Comparison of ENCODE assay signal across 22 cellular contexts in the genomic region with DNA sequence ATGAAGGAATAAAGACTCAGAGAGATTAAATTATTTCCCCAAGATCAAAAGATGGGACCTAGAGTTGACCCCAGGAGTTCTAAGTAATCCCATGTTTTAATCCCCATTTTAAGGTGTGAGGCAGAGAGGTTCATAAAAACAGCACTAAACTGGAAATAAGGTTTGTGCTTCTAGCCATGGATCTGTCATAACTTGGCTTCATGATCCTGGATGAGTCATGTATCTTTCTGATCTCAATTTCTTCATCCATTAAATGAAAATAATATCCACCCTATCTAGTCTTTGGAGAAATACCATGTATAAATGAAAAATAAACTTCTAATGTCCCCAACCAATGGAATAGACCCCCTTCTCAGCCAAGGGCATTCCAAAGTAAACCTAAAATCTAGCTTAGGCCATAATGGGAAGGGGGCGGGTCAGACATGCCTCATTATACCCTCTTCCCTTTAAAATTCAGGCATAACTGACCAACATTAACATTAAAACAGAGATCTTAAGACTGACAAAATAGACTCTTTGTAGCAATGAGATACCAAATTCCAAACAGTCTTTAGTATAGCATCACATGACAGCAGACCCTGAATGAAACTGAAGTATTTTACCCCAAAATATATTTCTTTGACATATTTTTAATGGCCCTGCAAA. TPM values are rescaled to one million over a fixed set of nuclear protein-coding genes. Genes with fewer than 3 reads are reported as not detected.
DNase-seq lines count a peak whose midpoint lies in the region; ATAC-seq and TF ChIP-seq lines count a peak whose summit lies in the region.
"Had no signal": no experiment of that assay in that cellular context is flagged by ENCODE, and none has a peak within 500 bp of the region (broad histone marks: within the 10 kb centered on the region; RNA-seq: fewer than 3 reads in every experiment).

No MANE protein-coding gene starts in this region.

- DNase-seq in HCEC 1CT = peak; percentile 5
- no peak for DNase-seq in ascending aorta (ENCODE audit: low spot score in 2 of 2)
- peak; percentile 23 for DNase-seq in fibroblast of the conjunctiva (ENCODE audit: low read depth)
- DNase-seq in thoracic aorta (ENCODE audit: low spot score) = no peak
- no peak for DNase-seq in dorsolateral prefrontal cortex
- DNase-seq in MG63 = no peak
- no peak for DNase-seq in type B pancreatic cell (ENCODE audit: extremely low spot score, unreplicated experiment)
- DNase-seq: activated CD8-positive, alpha-beta T cell treated with anti-CD3 and anti-CD28 coated beads, Interleukin-2, amount 10 ng/mL, durations not matched to agents 7 days and 5 days; amygdala; colonic mucosa; NCI-H1092 treated with DMSO at 0.1 percent for 48 hours; NCI-H2171 treated with DMSO at 0.1 percent for 48 hours; NK-92 treated with Interleukin-12 subunit alpha and Interleukin-12 subunit beta, amount 100 ng/mL, for 24 hours; upper lobe of left lung had no signal

- H3K4me1 ChIP-seq in ascending aorta (peaks cover 0 to 27% of the 10 kb centered on the region in 2 donors), thoracic aorta (ENCODE audit: control insufficient read depth in 1 of 2, low read depth in 2 of 2) (peaks cover 17 to 69% of the 10 kb centered on the region in 2 donors)
- H3K4me1 ChIP-seq: colonic mucosa, parathyroid adenoma, upper lobe of left lung had no signal

- intact Hi-C loops in ascending aorta (cut with DNase I) (no loop called here), dorsolateral prefrontal cortex (cut with DNase I) (no loop called here)

- H3K9me3 Mint-ChIP-seq in type B pancreatic cell = no peaks in the 10 kb centered on the region
- H3K9me3 Mint-ChIP-seq: stimulated activated effector memory CD8-positive, alpha-beta T cell treated with anti-CD3 and anti-CD28 coated beads, Interleukin-12 subunit alpha, Interleukin-12 subunit beta, amount 100 ng/mL, for 72 hours; T-helper 1 cell treated with Interleukin-12 subunit alpha and Interleukin-12 subunit beta and Interleukin-4 antibody, amounts not matched to agents 30 μg/mL and 1 μg/mL, for 36 hours; WTC11 had no signal

- H3K4me1 Mint-ChIP-seq in type B pancreatic cell (ENCODE audit: unreplicated experiment) = no peaks in the 10 kb centered on the region
- H3K4me1 Mint-ChIP-seq: stimulated activated effector memory CD8-positive, alpha-beta T cell treated with anti-CD3 and anti-CD28 coated beads, Interleukin-12 subunit alpha, Interleukin-12 subunit beta, amount 100 ng/mL, for 72 hours had no signal

- H3K27ac ChIP-seq in ascending aorta (peak overlapping the region; percentile 45 to 49), thoracic aorta (peak overlapping the region; percentile 46 to 50), dorsolateral prefrontal cortex (no peak overlapping the region)
- H3K27ac ChIP-seq: colonic mucosa, parathyroid adenoma, upper lobe of left lung had no signal

- H3K4me3 ChIP-seq in ascending aorta = no peak overlapping the region
- no peak overlapping the region for H3K4me3 ChIP-seq in thoracic aorta
- no peak overlapping the region for H3K4me3 ChIP-seq in dorsolateral prefrontal cortex
- no peak overlapping the region for H3K4me3 ChIP-seq in MG63
- H3K4me3 ChIP-seq: colonic mucosa, upper lobe of left lung had no signal

- H3K27me3 ChIP-seq in ascending aorta (no peaks in the 10 kb centered on the region), thoracic aorta (replicated peaks; ENCODE audit: insufficient read depth) (no peaks in the 10 kb centered on the region), dorsolateral prefrontal cortex (no peaks in the 10 kb centered on the region), MG63 (no peaks in the 10 kb centered on the region)
- H3K27me3 ChIP-seq: colonic mucosa, upper lobe of left lung had no signal

- H3K36me3 ChIP-seq in ascending aorta (no peaks in the 10 kb centered on the region), thoracic aorta (no peaks in the 10 kb centered on the region), MG63 (no peaks in the 10 kb centered on the region)
- H3K36me3 ChIP-seq: colonic mucosa, upper lobe of left lung had no signal

- no peak overlapping the region for H3K27ac Mint-ChIP-seq in type B pancreatic cell
- H3K27ac Mint-ChIP-seq: activated CD8-positive, alpha-beta T cell treated with anti-CD3 and anti-CD28 coated beads, Interleukin-2, amount 10 ng/mL, durations not matched to agents 7 days and 5 days; stimulated activated effector memory CD8-positive, alpha-beta T cell treated with anti-CD3 and anti-CD28 coated beads, Interleukin-12 subunit alpha, Interleukin-12 subunit beta, amount 100 ng/mL, for 72 hours; T-helper 1 cell treated with Interleukin-12 subunit alpha and Interleukin-12 subunit beta and Interleukin-4 antibody, amounts not matched to agents 30 μg/mL and 1 μg/mL, for 36 hours; WTC11 had no signal

- H3K4me3 Mint-ChIP-seq in type B pancreatic cell = no peak overlapping the region
- H3K4me3 Mint-ChIP-seq: activated CD8-positive, alpha-beta T cell treated with anti-CD3 and anti-CD28 coated beads, Interleukin-2, amount 10 ng/mL, durations not matched to agents 7 days and 5 days; stimulated activated effector memory CD8-positive, alpha-beta T cell treated with anti-CD3 and anti-CD28 coated beads, Interleukin-12 subunit alpha, Interleukin-12 subunit beta, amount 100 ng/mL, for 72 hours; T-helper 1 cell treated with Interleukin-12 subunit alpha and Interleukin-12 subunit beta and Interleukin-4 antibody, amounts not matched to agents 30 μg/mL and 1 μg/mL, for 36 hours; WTC11 had no signal

- no peaks in the 10 kb centered on the region for H3K36me3 Mint-ChIP-seq in type B pancreatic cell
- H3K36me3 Mint-ChIP-seq: stimulated activated effector memory CD8-positive, alpha-beta T cell treated with anti-CD3 and anti-CD28 coated beads, Interleukin-12 subunit alpha, Interleukin-12 subunit beta, amount 100 ng/mL, for 72 hours; WTC11 had no signal

- ATAC-seq in thoracic aorta (ENCODE audit: insufficient number of reproducible peaks, low FRiP score, low read depth) = no peak
- ATAC-seq in GM19324 (IDR thresholded peaks at IDR 0.05; ENCODE audit: low FRiP score, unreplicated experiment) = no peak
- ATAC-seq: activated CD8-positive, alpha-beta T cell treated with anti-CD3 and anti-CD28 coated beads, Interleukin-2, amount 10 ng/mL, durations not matched to agents 7 days and 5 days; HepG2; left lobe of liver; Right ventricle myocardium inferior; stimulated activated effector memory CD8-positive, alpha-beta T cell treated with anti-CD3 and anti-CD28 coated beads, Interleukin-12 subunit alpha, Interleukin-12 subunit beta, amount 100 ng/mL, for 72 hours; WTC11 had no signal

- H3K27me3 Mint-ChIP-seq in type B pancreatic cell = no peaks in the 10 kb centered on the region

- TF ChIP-seq CTCF in ascending aorta (IDR thresholded peaks at IDR 0.05) = no peak
- TF ChIP-seq CTCF in thoracic aorta (IDR thresholded peaks at IDR 0.05) = no peak
- TF ChIP-seq CTCF in dorsolateral prefrontal cortex (IDR thresholded peaks at IDR 0.05 in 54 of 56, conservative IDR thresholded peaks at IDR 0.05 in 2 of 56; ENCODE audit: low read depth in 1 of 56, partially characterized antibody in 56 of 56) = no peak
- no peak for TF ChIP-seq CTCF in type B pancreatic cell (conservative IDR thresholded peaks at IDR 0.05)

- H3K9me3 ChIP-seq in ascending aorta = no peaks in the 10 kb centered on the region
- no peaks in the 10 kb centered on the region for H3K9me3 ChIP-seq in thoracic aorta
- no peaks in the 10 kb centered on the region for H3K9me3 ChIP-seq in MG63
- H3K9me3 ChIP-seq: colonic mucosa, upper lobe of left lung had no signal

RNA-seq across cellular contexts. Expression of gene SLC41A2, which starts 47.8 kb away (rescaled TPM):
- 15.6 TPM for total RNA-seq in ascending aorta
- 100 to 1,000 TPM in 1 of 2 donors, 10 to 100 TPM in 1; 67.1 to 165 TPM for total RNA-seq in thoracic aorta
- 10 to 100 TPM; 22.4 to 73.3 (median 51.3) TPM for total RNA-seq in dorsolateral prefrontal cortex
- total RNA-seq in MG63 (2014; rRNA removed; shearing (Covaris generic); ENCODE audit: low replicate concordance) = 2.2 and 4.2 TPM in 2 replicates
- 10.3 and 11.5 TPM in 2 replicates for total RNA-seq in type B pancreatic cell (ENCODE audit: low replicate concordance)

Comparison
In these comparisons a context has a peak if more than half of its experiments do, and no peak if none do; other contexts are left out.
1. DNase-seq: peak in HCEC 1CT (single experiment) and fibroblast of the conjunctiva (single experiment); none in ascending aorta (0 of 2), thoracic aorta (single experiment), dorsolateral prefrontal cortex (0 of 10), MG63 (single experiment) and type B pancreatic cell (single experiment).
2. H3K27ac ChIP-seq: peak in ascending aorta (2 of 2) and thoracic aorta (2 of 2); none in dorsolateral prefrontal cortex (0 of 59).